9 cellular contexts compared by ENCODE assay signal in genomic region chr6:169452117-169452868, GRCh38.
DNase-seq lines count a peak whose midpoint lies in the region; TF ChIP-seq lines count a peak whose summit lies in the region.
"Had no signal": no experiment of that assay in that cellular context is flagged by ENCODE, and none has a peak within 500 bp of the region (broad histone marks: within the 10 kb centered on the region; RNA-seq: fewer than 3 reads in every experiment).

No MANE protein-coding gene starts in this region.

- POLR2A ChIA-PET in RWPE1 (lab: Yijun Ruan, JAX; ENCODE audit: low non-redundant PET), result no interaction called here

- H3K36me3 ChIP-seq in brain microvascular endothelial cell (replicated peaks), result no peaks in the 10 kb centered on the region

- intact Hi-C loops in head of caudate nucleus (cut with DNase I), result no loop called here

- in situ Hi-C loops in brain microvascular endothelial cell (cut with HindIII; ENCODE audit: low pct_ligation_motif_present, low sequenced_read_pairs), result no loop called here

- no peak for TF ChIP-seq CTCF in HFF-Myc (IDR thresholded peaks at IDR 0.05; ENCODE audit: low read depth, low read length, missing control alignments)
- no peak for TF ChIP-seq CTCF in brain microvascular endothelial cell (IDR thresholded peaks at IDR 0.05; ENCODE audit: low read depth, low read length, missing control alignments)
- TF ChIP-seq CTCF in RWPE1 (conservative IDR thresholded peaks at IDR 0.05; ENCODE audit: low read depth), result no peak

- H3K4me3 ChIP-seq in HFF-Myc (replicated peaks; ENCODE audit: low read depth, low read length) (peak overlapping the region; percentile 19), brain microvascular endothelial cell (ENCODE audit: low read depth, low read length) (peak overlapping the region; percentile 42)

- H3K27me3 ChIP-seq in brain microvascular endothelial cell (replicated peaks), result no peaks in the 10 kb centered on the region

- DNase-seq in HFF-Myc (ENCODE audit: extremely low read depth, low read depth) (peak; percentile 65), brain microvascular endothelial cell (peak; percentile 95), left kidney (ENCODE audit: low read depth, low spot score) (peak; percentile 63), superior temporal gyrus (ENCODE audit: extremely low spot score) (peak; percentile 45), head of caudate nucleus (no peak), T-helper 1 cell (no peak), RWPE1 (ENCODE audit: low spot score) (no peak), NCI-H1930 (lab: John Stamatoyannopoulos, UW) (no peak)
- DNase-seq: stimulated activated naive B cell treated with anti-CD40 and anti-IgM and Interleukin-4, amounts not matched to agents 10 μg/mL and 1 μg/mL and 100 μg/mL, for 72 hours had no signal

- CTCF ChIA-PET in RWPE1 (lab: Yijun Ruan, JAX), result interaction anchor here (0.6 to 0.7 kb wide), 3 partner anchors 63 to 739 kb away, joined by 3 to 4 read pairs (median 3); no protein-coding TSS in a partner anchor

- peak overlapping the region; percentile 80 for H3K27ac ChIP-seq in brain microvascular endothelial cell
- H3K27ac ChIP-seq in RWPE1, result no peak overlapping the region

Comparison
In these comparisons a context has a peak if more than half of its experiments do, and no peak if none do; other contexts are left out.
1. DNase-seq: peak in HFF-Myc (single experiment), brain microvascular endothelial cell (single experiment), left kidney (single experiment) and superior temporal gyrus (single experiment); none in head of caudate nucleus (0 of 42), T-helper 1 cell (0 of 5), RWPE1 (single experiment) and NCI-H1930 (0 of 2).